ENCODE assay signal across 16 cellular contexts in genomic region chr11:44818110-44818509, GRCh38.
DNase-seq lines count a peak whose midpoint lies in the region; ATAC-seq and TF ChIP-seq lines count a peak whose summit lies in the region.
"Had no signal": no experiment of that assay in that cellular context is flagged by ENCODE, and none has a peak within 500 bp of the region (broad histone marks: within the 10 kb centered on the region; RNA-seq: fewer than 3 reads in every experiment).

No MANE protein-coding gene starts in this region.

- no peaks in the 10 kb centered on the region for H3K9me3 ChIP-seq in esophagus squamous epithelium
- H3K9me3 ChIP-seq in left lung = no peaks in the 10 kb centered on the region
- H3K9me3 ChIP-seq in thyroid gland = no peaks in the 10 kb centered on the region
- no peaks in the 10 kb centered on the region for H3K9me3 ChIP-seq in mucosa of descending colon

- 80 to 100% methylated on average over 1 of the region's 4 CpGs for WGBS in esophagus squamous epithelium, 2 donors
- WGBS in thyroid gland, 2 donors = 82 to 95% methylated on average over 3 to 4 of the region's 4 CpGs

- TF ChIP-seq POLR2A in esophagus squamous epithelium (IDR thresholded peaks at IDR 0.05) (no peak), thyroid gland (IDR thresholded peaks at IDR 0.05) (no peak)

- H3K27me3 ChIP-seq in esophagus squamous epithelium = no peaks in the 10 kb centered on the region
- no peaks in the 10 kb centered on the region for H3K27me3 ChIP-seq in left lung
- H3K27me3 ChIP-seq in thyroid gland = no peaks in the 10 kb centered on the region

- DNase-seq in dermis microvascular lymphatic vessel endothelial cell (ENCODE audit: low read depth in 2 of 2) (peak; percentile 93 to 97), esophagus squamous epithelium (lab: John Stamatoyannopoulos, UW) (no peak), left lung (peak in 1 of 2 donors; percentile 50), thyroid gland (peak; percentile 14 to 26), islet precursor cell (no peak), mucosa of descending colon (no peak)
- DNase-seq: GDM1, GOT3, NCI-H1417, NCI-H187 treated with DMSO at 0.1 percent for 48 hours, NCI-H2171, NCI-H446 treated with DMSO at 0.1 percent for 48 hours, NCI-H748 treated with DMSO at 0.1 percent for 48 hours, RPMI8226 had no signal

- H3K4me1 ChIP-seq in esophagus squamous epithelium (peaks cover 3 to 35% (median 6%) of the 10 kb centered on the region in 3 donors), left lung (peaks cover 0 to 5% of the 10 kb centered on the region in 2 donors), thyroid gland (peaks cover 1 to 40% of the 10 kb centered on the region in 2 donors), mucosa of descending colon (ENCODE audit: low read depth) (no peaks in the 10 kb centered on the region)

- TF ChIP-seq CTCF in esophagus squamous epithelium (IDR thresholded peaks at IDR 0.05) (no peak), left lung (IDR thresholded peaks at IDR 0.05) (no peak), thyroid gland (IDR thresholded peaks at IDR 0.05) (no peak), mucosa of descending colon (IDR thresholded peaks at IDR 0.05) (no peak)

- H3K27ac ChIP-seq in esophagus squamous epithelium (peak overlapping the region in 3 of 4 donors; percentile 47 to 73 (median 67)), left lung (no peak overlapping the region), thyroid gland (no peak overlapping the region)
- H3K27ac ChIP-seq: C4-2B had no signal

- ATAC-seq in left lung (peak; percentile 26), GM18498 (IDR thresholded peaks at IDR 0.05; ENCODE audit: unreplicated experiment) (no peak), mucosa of descending colon (no peak)

- no peaks in the 10 kb centered on the region for H3K36me3 ChIP-seq in esophagus squamous epithelium
- no peaks in the 10 kb centered on the region for H3K36me3 ChIP-seq in left lung
- no peaks in the 10 kb centered on the region for H3K36me3 ChIP-seq in thyroid gland
- no peaks in the 10 kb centered on the region for H3K36me3 ChIP-seq in mucosa of descending colon (ENCODE audit: low read depth)

- H3K4me3 ChIP-seq in esophagus squamous epithelium = no peak overlapping the region
- no peak overlapping the region for H3K4me3 ChIP-seq in left lung
- no peak overlapping the region for H3K4me3 ChIP-seq in thyroid gland (replicated peaks in 1 of 3)
- no peak overlapping the region for H3K4me3 ChIP-seq in mucosa of descending colon

- intact Hi-C loops in esophagus squamous epithelium (cut with DNase I) = no loop called here
- intact Hi-C loops in left lung (cut with DNase I) = no loop called here
- intact Hi-C loops in thyroid gland (cut with DNase I) = no loop called here
- intact Hi-C loops in mucosa of descending colon (cut with DNase I, micrococcal nuclease) = no loop called here

Comparison
In these comparisons a context has a peak if more than half of its experiments do, and no peak if none do; other contexts are left out.
1. DNase-seq: peak in dermis microvascular lymphatic vessel endothelial cell (2 of 2) and thyroid gland (2 of 2); none in esophagus squamous epithelium (single experiment), islet precursor cell (single experiment) and mucosa of descending colon (0 of 3).
2. H3K27ac ChIP-seq: peak in esophagus squamous epithelium (3 of 4); none in left lung (0 of 2) and thyroid gland (0 of 3).